33 cellular contexts compared by ENCODE assay signal in the genomic region with DNA sequence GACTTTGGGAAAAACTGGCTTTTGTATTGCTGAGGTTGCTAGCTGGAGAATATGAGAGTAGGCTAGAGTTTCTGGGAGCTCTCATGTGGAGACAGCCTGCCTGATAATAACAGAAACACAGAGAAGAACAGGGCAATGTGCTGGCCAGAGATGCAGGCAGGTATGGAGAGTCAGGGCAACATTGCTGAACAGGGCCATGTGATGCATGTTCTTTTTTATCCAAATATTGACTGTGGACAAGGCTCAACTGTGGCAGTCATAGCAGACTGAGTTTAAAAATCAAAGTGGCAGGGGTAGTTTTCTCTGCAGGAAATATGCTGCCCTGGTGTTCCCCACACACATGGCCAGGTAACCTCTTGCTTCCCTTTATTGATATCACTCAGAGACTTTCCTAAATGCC.
"Had no signal": no experiment of that assay in that cellular context is flagged by ENCODE, and none has a peak within 500 bp of the region (broad histone marks: within the 10 kb centered on the region; RNA-seq: fewer than 3 reads in every experiment).

No MANE protein-coding gene starts in this region.

- H3K4me3 ChIP-seq: ascending aorta, cardiac muscle cell, Peyer's patch, SJSA1 had no signal

- H3K4me1 ChIP-seq: ascending aorta, Peyer's patch, SJSA1 had no signal

- H3K27ac Mint-ChIP-seq: activated CD4-positive, alpha-beta T cell treated with anti-CD3 and anti-CD28 coated beads for 36 hours; activated CD4-positive, alpha-beta T cell treated with anti-CD3 and anti-CD28 coated beads, Interleukin-2, amount 10 ng/mL, durations not matched to agents 7 days and 5 days; activated CD8-positive, alpha-beta T cell treated with anti-CD3 and anti-CD28 coated beads, Interleukin-2, amount 10 ng/mL, durations not matched to agents 7 days and 5 days; activated naive CD4-positive, alpha-beta T cell treated with anti-CD3 and anti-CD28 coated beads, Interleukin-2, amount 50 U/mL, for 24 hours; activated naive CD8-positive, alpha-beta T cell treated with anti-CD3 and anti-CD28 coated beads, Interleukin-2, amount 10 ng/mL, durations not matched to agents 7 days and 5 days; activated T-cell treated with anti-CD3 and anti-CD28 coated beads, Interleukin-2, amount 50 U/mL, for 24 hours; activated T-helper 2 cell treated with anti-CD3 and anti-CD28 coated beads, Interferon-gamma antibody, Interleukin-2, Interleukin-4, amounts not matched to agents 10 μg/mL and 5 μg/mL and 100 μg/mL, durations not matched to agents 14 hours and 24 hours and 36 hours; T-helper 1 cell treated with Interleukin-12 subunit alpha and Interleukin-12 subunit beta and Interleukin-4 antibody, amounts not matched to agents 30 μg/mL and 1 μg/mL, for 36 hours; T-helper 2 cell treated with Interferon-gamma antibody and Interleukin-4, amounts not matched to agents 5 μg/mL and 100 μg/mL, for 36 hours; WTC11 had no signal

- H3K27me3 ChIP-seq: ascending aorta, cardiac muscle cell, Peyer's patch, SJSA1 had no signal

- H3K4me2 ChIP-seq: SK-N-SH had no signal

- H3K9me3 Mint-ChIP-seq: activated CD4-positive, alpha-beta T cell treated with anti-CD3 and anti-CD28 coated beads, Interleukin-2, amount 10 ng/mL, durations not matched to agents 7 days and 5 days; activated naive CD4-positive, alpha-beta T cell treated with anti-CD3 and anti-CD28 coated beads, Interleukin-2, amount 50 U/mL, for 24 hours; T-helper 1 cell treated with Interleukin-12 subunit alpha and Interleukin-12 subunit beta and Interleukin-4 antibody, amounts not matched to agents 30 μg/mL and 1 μg/mL, for 36 hours; T-helper 2 cell treated with Interferon-gamma antibody and Interleukin-4, amounts not matched to agents 5 μg/mL and 100 μg/mL, for 36 hours had no signal

- H3K9me3 ChIP-seq: ascending aorta, Peyer's patch, SJSA1, SK-N-SH had no signal

- H3K27me3 Mint-ChIP-seq: activated CD4-positive, alpha-beta T cell treated with anti-CD3 and anti-CD28 coated beads for 36 hours; activated CD4-positive, alpha-beta T cell treated with anti-CD3 and anti-CD28 coated beads, Interleukin-2, amount 10 ng/mL, durations not matched to agents 7 days and 5 days; activated naive CD4-positive, alpha-beta T cell treated with anti-CD3 and anti-CD28 coated beads, Interleukin-2, amount 50 U/mL, for 24 hours; activated naive CD8-positive, alpha-beta T cell treated with anti-CD3 and anti-CD28 coated beads, Interleukin-2, amount 10 ng/mL, durations not matched to agents 7 days and 5 days; activated T-cell treated with anti-CD3 and anti-CD28 coated beads, Interleukin-2, amount 50 U/mL, for 24 hours; central memory CD8-positive, alpha-beta T cell had no signal

- H3K9ac ChIP-seq: SK-N-SH had no signal

- H3K4me3 Mint-ChIP-seq: activated CD4-positive, alpha-beta T cell treated with anti-CD3 and anti-CD28 coated beads for 36 hours; activated CD4-positive, alpha-beta T cell treated with anti-CD3 and anti-CD28 coated beads, Interleukin-2, amount 10 ng/mL, durations not matched to agents 7 days and 5 days; activated CD8-positive, alpha-beta T cell treated with anti-CD3 and anti-CD28 coated beads, Interleukin-2, amount 10 ng/mL, durations not matched to agents 7 days and 5 days; activated naive CD4-positive, alpha-beta T cell treated with anti-CD3 and anti-CD28 coated beads, Interleukin-2, amount 50 U/mL, for 24 hours; activated naive CD8-positive, alpha-beta T cell treated with anti-CD3 and anti-CD28 coated beads, Interleukin-2, amount 10 ng/mL, durations not matched to agents 7 days and 5 days; activated T-cell treated with anti-CD3 and anti-CD28 coated beads, Interleukin-2, amount 50 U/mL, for 24 hours; central memory CD8-positive, alpha-beta T cell; T-helper 1 cell treated with Interleukin-12 subunit alpha and Interleukin-12 subunit beta and Interleukin-4 antibody, amounts not matched to agents 30 μg/mL and 1 μg/mL, for 36 hours; T-helper 2 cell treated with Interferon-gamma antibody and Interleukin-4, amounts not matched to agents 5 μg/mL and 100 μg/mL, for 36 hours; WTC11 had no signal

- FAIRE-seq: TTC549 had no signal

- H3K4me1 Mint-ChIP-seq: activated CD4-positive, alpha-beta T cell treated with anti-CD3 and anti-CD28 coated beads for 36 hours; activated CD4-positive, alpha-beta T cell treated with anti-CD3 and anti-CD28 coated beads, Interleukin-2, amount 10 ng/mL, durations not matched to agents 7 days and 5 days; activated naive CD4-positive, alpha-beta T cell treated with anti-CD3 and anti-CD28 coated beads, Interleukin-2, amount 50 U/mL, for 24 hours; activated naive CD8-positive, alpha-beta T cell treated with anti-CD3 and anti-CD28 coated beads, Interleukin-2, amount 10 ng/mL, durations not matched to agents 7 days and 5 days; central memory CD8-positive, alpha-beta T cell had no signal

- H3K36me3 Mint-ChIP-seq: activated naive CD4-positive, alpha-beta T cell treated with anti-CD3 and anti-CD28 coated beads, Interleukin-2, amount 50 U/mL, for 24 hours; activated naive CD8-positive, alpha-beta T cell treated with anti-CD3 and anti-CD28 coated beads, Interleukin-2, amount 10 ng/mL, durations not matched to agents 7 days and 5 days had no signal

- DNase-seq: activated CD4-positive, alpha-beta T cell treated with anti-CD3 and anti-CD28 coated beads for 36 hours; activated CD4-positive, alpha-beta T cell treated with anti-CD3 and anti-CD28 coated beads, Interleukin-2, amount 10 ng/mL, durations not matched to agents 7 days and 5 days; activated CD4-positive, alpha-beta T cell treated with anti-CD3 and anti-CD28 coated beads, Interleukin-2, amount 50 U/mL, for 48 hours; activated CD8-positive, alpha-beta T cell treated with anti-CD3 and anti-CD28 coated beads, Interleukin-2, amount 10 ng/mL, durations not matched to agents 7 days and 5 days; activated gamma-delta T cell; activated naive CD4-positive, alpha-beta T cell treated with Interleukin-2 at 50 U/mL for 16 hours; activated naive CD8-positive, alpha-beta T cell treated with anti-CD3 and anti-CD28 coated beads, Interleukin-2, amount 10 ng/mL, durations not matched to agents 7 days and 5 days; activated T-cell treated with anti-CD3 and anti-CD28 coated beads, Interleukin-2, amount 50 U/mL, for 24 hours; amygdala; Kasumi-1; MM.1S; MV-4-11; NCI-H1092; NCI-H1436 treated with DMSO at 0.1 percent for 48 hours; NCI-H187 treated with DMSO at 0.1 percent for 48 hours; NCI-H2081 treated with DMSO at 0.1 percent for 48 hours; NCI-H524 treated with DMSO at 0.1 percent for 48 hours; NK-92 treated with Interleukin-12 subunit alpha and Interleukin-12 subunit beta, amount 100 ng/mL, for 24 hours; PC-3; Peyer's patch; SHP77 treated with DMSO at 0.1 percent for 48 hours; SK-N-SH had no signal

- ATAC-seq: activated CD4-positive, alpha-beta T cell treated with anti-CD3 and anti-CD28 coated beads for 36 hours; activated CD4-positive, CD25-positive, alpha-beta regulatory T cell treated with anti-CD3 and anti-CD28 coated beads, Interleukin-2, amount 50 U/mL, for 24 hours; activated CD8-positive, alpha-beta T cell treated with anti-CD3 and anti-CD28 coated beads, Interleukin-2, amount 10 ng/mL, durations not matched to agents 7 days and 5 days; PC-3; WTC11 had no signal

- H3K27ac ChIP-seq: ascending aorta, cardiac muscle cell, Peyer's patch, SJSA1 had no signal

- H3K36me3 ChIP-seq: ascending aorta, cardiac muscle cell, Peyer's patch, SJSA1 had no signal

- H3K9me2 ChIP-seq: SK-N-SH had no signal
